In genomic region chr7:30135271-30135550, GRCh38 we compare ENCODE assay signal across 8 cellular contexts. TPM values are rescaled to one million over a fixed set of nuclear protein-coding genes. Genes with fewer than 3 reads are reported as not detected.
DNase-seq lines count a peak whose midpoint lies in the region; ATAC-seq and TF ChIP-seq lines count a peak whose summit lies in the region.

No MANE protein-coding gene starts in this region.

- H3K79me2 ChIP-seq in OCI-LY7 (ENCODE audit: insufficient read depth, low read depth, low read length): no peaks in the 10 kb centered on the region

- H2AFZ ChIP-seq in OCI-LY7 (ENCODE audit: low read length): peak overlapping the region; percentile 74; the same call in 1 of the 2 replicates

- H3K4me3 ChIP-seq in OCI-LY7 (ENCODE audit: low read depth, low read length, poor library complexity, severe bottlenecking) (peak overlapping the region; percentile 74), esophagus squamous epithelium (peak overlapping the region; percentile 71 to 90 (median 78)), sigmoid colon (peak overlapping the region; percentile 83 to 95 (median 94))

- H3K36me3 ChIP-seq in OCI-LY7 (ENCODE audit: insufficient read depth, low read length): no peaks in the 10 kb centered on the region
- no peaks in the 10 kb centered on the region for H3K36me3 ChIP-seq in esophagus squamous epithelium
- no peaks in the 10 kb centered on the region for H3K36me3 ChIP-seq in sigmoid colon

- DNase-seq in OCI-LY7 (ENCODE audit: low spot score) (no peak), esophagus squamous epithelium (lab: John Stamatoyannopoulos, UW) (no peak), sigmoid colon (no peak), T1000 (lab: John Stamatoyannopoulos, UW) (no peak), activated gamma-delta T cell (lab: John Stamatoyannopoulos, UW) (no peak), NCI-H748 treated with DMSO at 0.1 percent for 48 hours (lab: John Stamatoyannopoulos, UW) (no peak)
- no peak for DNase-seq in stimulated activated naive CD4-positive, alpha-beta T cell (lab: John Stamatoyannopoulos, UW)

- peak; percentile 21 for ATAC-seq in GM21423 (IDR thresholded peaks at IDR 0.05; ENCODE audit: unreplicated experiment)

- no peaks in the 10 kb centered on the region for H3K9me2 ChIP-seq in OCI-LY7 (ENCODE audit: insufficient read depth, low read length)

- intact Hi-C loops in OCI-LY7 (cut with micrococcal nuclease; ENCODE audit: unreplicated experiment) (no loop called here), esophagus squamous epithelium (cut with DNase I) (no loop called here), sigmoid colon (cut with DNase I) (loop anchor here (2.0 kb wide), 1 partner anchor 148 kb away; no protein-coding TSS in a partner anchor)

- H3K9me3 ChIP-seq in OCI-LY7 (ENCODE audit: low read length) (no peaks in the 10 kb centered on the region), esophagus squamous epithelium (no peaks in the 10 kb centered on the region), sigmoid colon (no peaks in the 10 kb centered on the region)

- POLR2A ChIA-PET in OCI-LY7 (lab: Charles Lee): no interaction called here

- no TSS peak for BruUV-seq in OCI-LY7 (replicated peaks; lab: Mats Ljungman, UMichigan)

- peak overlapping the region; percentile 88 for H3K4me2 ChIP-seq in OCI-LY7 (ENCODE audit: low read length)

- CTCF ChIA-PET in OCI-LY7 (lab: Charles Lee; ENCODE audit: unreplicated experiment): interaction anchor here (1.6 kb wide), 1 partner anchor 29 kb away, joined by 4 read pairs; no protein-coding TSS in a partner anchor

- no peak overlapping the region for H3K27ac ChIP-seq in OCI-LY7 (ENCODE audit: low read depth, low read length, poor library complexity, severe bottlenecking)
- peak overlapping the region; percentile 91 to 98 (median 95) for H3K27ac ChIP-seq in esophagus squamous epithelium
- peak overlapping the region; percentile 92 to 96 (median 96) for H3K27ac ChIP-seq in sigmoid colon

- TF ChIP-seq POLR2A in esophagus squamous epithelium (IDR thresholded peaks at IDR 0.05) (no peak), sigmoid colon (IDR thresholded peaks at IDR 0.05) (no peak)

- no peaks in the 10 kb centered on the region for H4K20me1 ChIP-seq in OCI-LY7 (ENCODE audit: insufficient read depth, low read length)

- WGBS in esophagus squamous epithelium, 2 donors: 0% methylated on average over 36 of the region's 44 CpGs; no CpG with 5 or more reads in 1 of the 2 donors
- WGBS in sigmoid colon, 2 donors: 0 to 1% methylated on average over 44 of the region's 44 CpGs

- no peak for TF ChIP-seq EP300 in sigmoid colon (IDR thresholded peaks at IDR 0.05)

- H3K4me1 ChIP-seq in OCI-LY7 (ENCODE audit: insufficient read depth, low read length, poor library complexity, severe bottlenecking) (peaks cover 9% of the 10 kb centered on the region), esophagus squamous epithelium (peaks cover 0 to 36% (median 18%) of the 10 kb centered on the region in 3 donors), sigmoid colon (peaks cover 0 to 22% (median 17%) of the 10 kb centered on the region in 4 donors)

- H3K27me3 ChIP-seq in esophagus squamous epithelium (no peaks in the 10 kb centered on the region), sigmoid colon (no peaks in the 10 kb centered on the region)

- no peak for TF ChIP-seq CTCF in OCI-LY7 (conservative IDR thresholded peaks at IDR 0.05; ENCODE audit: low read length)
- no peak for TF ChIP-seq CTCF in esophagus squamous epithelium (IDR thresholded peaks at IDR 0.05)
- TF ChIP-seq CTCF in sigmoid colon (IDR thresholded peaks at IDR 0.05): no peak

RNA-seq across cellular contexts. Expression of gene MTURN, which starts 0.4 kb away (rescaled TPM):
- 1.7 and 2.9 TPM in 2 replicates for total RNA-seq in OCI-LY7 (2014; rRNA removed; shearing (Covaris generic))
- total RNA-seq in OCI-LY7 (2022) (3.3 and 4.1 TPM in 2 replicates), esophagus squamous epithelium (10 to 100 TPM; 10.4 to 88.9 (median 18.6) TPM), sigmoid colon (100 to 1,000 TPM in 1 of 4 donors, 10 to 100 TPM in 3; 75.9 to 102 (median 87.4) TPM)
- polyA plus RNA-seq in sigmoid colon: 10 to 100 TPM in 1 of 3 donors, 1 to 10 TPM in 2; 7.2 to 33.0 (median 7.4) TPM
